In genomic region chr17:2933606-2934005, GRCh38 we compare ENCODE assay signal across 27 cellular contexts.
"Had no signal": no experiment of that assay in that cellular context is flagged by ENCODE, and none has a peak within 500 bp of the region (broad histone marks: within the 10 kb centered on the region; RNA-seq: fewer than 3 reads in every experiment).

No MANE protein-coding gene starts in this region.

- H3K4me3 ChIP-seq: adrenal gland, body of pancreas, cardiac muscle cell, colonic mucosa, esophagus squamous epithelium, gastroesophageal sphincter, heart right ventricle had no signal

- H3K9me3 ChIP-seq: adrenal gland, body of pancreas, colonic mucosa, esophagus squamous epithelium, gastroesophageal sphincter, heart right ventricle had no signal

- H3K36me3 ChIP-seq: adrenal gland, cardiac muscle cell, colonic mucosa, esophagus squamous epithelium had no signal

- H3K27me3 ChIP-seq: adrenal gland, body of pancreas, cardiac muscle cell, colonic mucosa, gastroesophageal sphincter, heart right ventricle had no signal

- DNase-seq: activated CD4-positive, alpha-beta T cell treated with anti-CD3 and anti-CD28 coated beads for 1 hour; activated CD4-positive, alpha-beta T cell treated with anti-CD3 and anti-CD28 coated beads for 4 hours; activated CD4-positive, alpha-beta T cell treated with anti-CD3 and anti-CD28 coated beads, Interleukin-2, amount 10 ng/mL, durations not matched to agents 7 days and 5 days; activated CD4-positive, alpha-beta T cell treated with anti-CD3 and anti-CD28 coated beads, Interleukin-2, amount 50 U/mL, for 4 hours; activated CD8-positive, alpha-beta memory T cell treated with anti-CD3 and anti-CD28 coated beads for 24 hours; activated CD8-positive, alpha-beta T cell treated with anti-CD3 and anti-CD28 coated beads for 36 hours; activated effector memory CD4-positive, alpha-beta T cell treated with anti-CD3 and anti-CD28 coated beads, Interleukin-2, amount 50 U/mL, for 16 hours; activated naive CD4-positive, alpha-beta T cell treated with anti-CD3 and anti-CD28 coated beads for 36 hours; activated naive CD8-positive, alpha-beta T cell treated with anti-CD3 and anti-CD28 coated beads for 36 hours; activated naive CD8-positive, alpha-beta T cell treated with anti-CD3 and anti-CD28 coated beads, Interleukin-2, amount 50 U/mL, for 24 hours; activated T-cell treated with anti-CD3 and anti-CD28 coated beads, Interleukin-2, amount 50 U/mL, for 1 hour; activated T-cell treated with anti-CD3 and anti-CD28 coated beads, Interleukin-2, amount 50 U/mL, for 48 hours; adrenal gland; amygdala; aorta; body of pancreas; central memory CD4-positive, alpha-beta T cell; cerebellar nuclear complex; colonic mucosa; effector CD8-positive, alpha-beta T cell; esophagus squamous epithelium; foreskin melanocyte; heart right ventricle; T-helper 2 cell had no signal

- H3K27ac ChIP-seq: adrenal gland, body of pancreas, cardiac muscle cell, colonic mucosa, epithelial cell of prostate, esophagus squamous epithelium, gastroesophageal sphincter, heart right ventricle had no signal

- H3K4me1 ChIP-seq: adrenal gland, colonic mucosa, gastroesophageal sphincter had no signal
